ENCODE assay signal across 8 cellular contexts in the genomic region with DNA sequence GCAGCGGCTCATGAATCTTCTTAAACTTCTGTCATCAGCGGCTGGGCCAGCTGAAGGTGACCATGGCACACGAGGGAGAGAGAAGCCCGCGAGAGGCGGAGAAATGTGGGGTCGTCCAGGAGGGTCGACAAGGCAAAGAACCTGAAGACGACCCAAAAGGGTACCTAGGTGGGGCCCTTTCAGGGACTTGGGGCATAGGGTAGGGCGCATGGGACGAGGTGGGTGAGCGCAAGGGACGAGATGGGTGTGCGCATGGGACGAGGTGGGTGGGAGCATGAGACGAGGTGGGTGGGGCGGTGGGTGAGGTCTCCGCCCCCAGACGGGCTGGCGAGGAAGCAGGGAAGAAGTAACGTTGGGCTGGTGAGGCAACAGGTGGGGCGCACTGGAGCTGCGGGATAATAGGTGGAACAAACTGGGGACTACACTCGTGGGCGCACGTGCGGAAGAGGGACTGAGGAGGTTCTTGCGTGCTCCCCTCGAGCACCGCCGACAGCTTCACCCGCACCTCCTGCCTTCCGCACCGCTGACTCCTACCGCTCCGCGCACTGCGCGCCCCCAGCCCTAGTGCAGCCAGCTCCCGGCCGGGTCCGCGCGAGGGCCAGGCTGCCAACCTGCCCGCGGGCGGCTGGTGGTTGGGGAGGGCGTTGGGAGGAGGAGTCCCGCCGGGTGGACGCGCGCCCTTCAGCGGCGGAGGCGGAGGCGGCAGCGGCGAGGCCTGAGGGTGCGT. TPM values are rescaled to one million over a fixed set of nuclear protein-coding genes. Genes with fewer than 3 reads are reported as not detected.
A peak's percentile ranks its signal among the peaks of the same experiment; 100 is the strongest.
DNase-seq lines count a peak whose midpoint lies in the region; ATAC-seq and TF ChIP-seq lines count a peak whose summit lies in the region.

No MANE protein-coding gene starts in this region.

- H3K27me3 ChIP-seq in KMS-11 (ENCODE audit: insufficient read depth, low read depth) (no peaks in the 10 kb centered on the region), left ventricle myocardium inferior (ENCODE audit: low read depth) (no peaks in the 10 kb centered on the region), rectal smooth muscle tissue (ENCODE audit: control insufficient read depth, insufficient read depth, low read length) (no peaks in the 10 kb centered on the region)

- H3K27ac Mint-ChIP-seq in activated naive CD8-positive, alpha-beta T cell treated with anti-CD3 and anti-CD28 coated beads, Interleukin-2, amount 50 U/mL, for 24 hours = peak overlapping the region; percentile 65

- H3K27ac ChIP-seq in KMS-11 (peak overlapping the region; percentile 63), left ventricle myocardium inferior (replicated peaks) (peak overlapping the region; percentile 85), rectal smooth muscle tissue (ENCODE audit: low read depth, low read length) (peak overlapping the region; percentile 73)

- H3K9me3 ChIP-seq in left ventricle myocardium inferior (replicated peaks) = no peaks in the 10 kb centered on the region

- 0 out of 2 replicates have a peak, but pooled peaks have one; percentile 20 for TF ChIP-seq CTCF in KMS-11 (conservative IDR thresholded peaks at IDR 0.05; ENCODE audit: low read depth, low read length)
- TF ChIP-seq CTCF in left ventricle myocardium inferior (IDR thresholded peaks at IDR 0.05; ENCODE audit: borderline replicate concordance) = peak; percentile 39

- no peaks in the 10 kb centered on the region for H3K9me3 Mint-ChIP-seq in activated naive CD8-positive, alpha-beta T cell treated with anti-CD3 and anti-CD28 coated beads, Interleukin-2, amount 50 U/mL, for 24 hours

- peak; percentile 62 for ATAC-seq in GM21825 (IDR thresholded peaks at IDR 0.05; ENCODE audit: unreplicated experiment)
- ATAC-seq in activated naive CD8-positive, alpha-beta T cell treated with anti-CD3 and anti-CD28 coated beads, Interleukin-2, amount 50 U/mL, for 24 hours = peak; percentile 61

- DNase-seq in GDM1 (lab: John Stamatoyannopoulos, UW) (peak; percentile 36), RPMI7951 (ENCODE audit: low read depth) (peak; percentile 72), left ventricle myocardium inferior (peak; percentile 68), middle frontal gyrus (ENCODE audit: extremely low spot score, low spot score) (no peak)
- peak; percentile 64 for DNase-seq in activated naive CD8-positive, alpha-beta T cell treated with anti-CD3 and anti-CD28 coated beads, Interleukin-2, amount 50 U/mL, for 24 hours

- peak overlapping the region; percentile 90 for H2AFZ ChIP-seq in KMS-11 (ENCODE audit: low read depth)

- H3K9ac ChIP-seq in KMS-11 = peak overlapping the region; percentile 68
- H3K9ac ChIP-seq in rectal smooth muscle tissue (ENCODE audit: low read length) = peak overlapping the region; percentile 80

- H3K4me2 ChIP-seq in KMS-11 = peak overlapping the region; percentile 66

- intact Hi-C loops in left ventricle myocardium inferior (cut with micrococcal nuclease) = no loop called here

- peaks cover 33% of the 10 kb centered on the region for H3K27me3 Mint-ChIP-seq in activated naive CD8-positive, alpha-beta T cell treated with anti-CD3 and anti-CD28 coated beads, Interleukin-2, amount 50 U/mL, for 24 hours

- H3K4me3 Mint-ChIP-seq in activated naive CD8-positive, alpha-beta T cell treated with anti-CD3 and anti-CD28 coated beads, Interleukin-2, amount 50 U/mL, for 24 hours = peak overlapping the region; percentile 88

- H3K36me3 Mint-ChIP-seq in activated naive CD8-positive, alpha-beta T cell treated with anti-CD3 and anti-CD28 coated beads, Interleukin-2, amount 50 U/mL, for 24 hours (ENCODE audit: low read depth) = no peaks in the 10 kb centered on the region

- H3K4me1 ChIP-seq in KMS-11 (ENCODE audit: low read depth, poor library complexity, severe bottlenecking) = peaks cover 18% of the 10 kb centered on the region
- H3K4me1 ChIP-seq in left ventricle myocardium inferior = peaks cover 23% of the 10 kb centered on the region
- H3K4me1 ChIP-seq in rectal smooth muscle tissue (ENCODE audit: control insufficient read depth, insufficient read depth, low read length) = peaks cover 2% of the 10 kb centered on the region

- H3K4me1 Mint-ChIP-seq in activated naive CD8-positive, alpha-beta T cell treated with anti-CD3 and anti-CD28 coated beads, Interleukin-2, amount 50 U/mL, for 24 hours = peaks cover 26% of the 10 kb centered on the region

- H3K36me3 ChIP-seq in KMS-11 (ENCODE audit: insufficient read depth) (no peaks in the 10 kb centered on the region), left ventricle myocardium inferior (no peaks in the 10 kb centered on the region), rectal smooth muscle tissue (ENCODE audit: control insufficient read depth, insufficient read depth, low read length) (no peaks in the 10 kb centered on the region)

- H4K20me1 ChIP-seq in KMS-11 (ENCODE audit: insufficient read depth) = no peaks in the 10 kb centered on the region

- H3K79me2 ChIP-seq in KMS-11 (ENCODE audit: insufficient read depth, low read depth) = no peaks in the 10 kb centered on the region

- H3K4me3 ChIP-seq in KMS-11 (IDR thresholded peaks at IDR 0.05; ENCODE audit: insufficient read depth, low read depth, low read length) = peak overlapping the region; percentile 57
- H3K4me3 ChIP-seq in left ventricle myocardium inferior = peak overlapping the region; percentile 79
- H3K4me3 ChIP-seq in rectal smooth muscle tissue (ENCODE audit: low read length) = peak overlapping the region; percentile 92

RNA-seq across cellular contexts. Expression of a gene that starts 23.2 kb away (rescaled TPM):
- total RNA-seq in RPMI7951 (2014; rRNA removed; shearing (Covaris generic)) = 0.10 TPM in 1 of 2 replicates, not detected in the other
- 147 TPM for total RNA-seq in left ventricle myocardium inferior

Comparison
In these comparisons a context has a peak if more than half of its experiments do, and no peak if none do; other contexts are left out.
1. RNA of a gene that starts 23.2 kb away (total RNA-seq): 147 TPM in left ventricle myocardium inferior (single experiment); 0.10 TPM in RPMI7951; every median in the first group is over 100 times any median in the second.
2. Peak in every context shown above with its lines, with median percentiles within 50 percentile points of each other: H3K27ac ChIP-seq and H3K4me3 ChIP-seq.